ENCODE assay signal across 8 cellular contexts in the genomic region with DNA sequence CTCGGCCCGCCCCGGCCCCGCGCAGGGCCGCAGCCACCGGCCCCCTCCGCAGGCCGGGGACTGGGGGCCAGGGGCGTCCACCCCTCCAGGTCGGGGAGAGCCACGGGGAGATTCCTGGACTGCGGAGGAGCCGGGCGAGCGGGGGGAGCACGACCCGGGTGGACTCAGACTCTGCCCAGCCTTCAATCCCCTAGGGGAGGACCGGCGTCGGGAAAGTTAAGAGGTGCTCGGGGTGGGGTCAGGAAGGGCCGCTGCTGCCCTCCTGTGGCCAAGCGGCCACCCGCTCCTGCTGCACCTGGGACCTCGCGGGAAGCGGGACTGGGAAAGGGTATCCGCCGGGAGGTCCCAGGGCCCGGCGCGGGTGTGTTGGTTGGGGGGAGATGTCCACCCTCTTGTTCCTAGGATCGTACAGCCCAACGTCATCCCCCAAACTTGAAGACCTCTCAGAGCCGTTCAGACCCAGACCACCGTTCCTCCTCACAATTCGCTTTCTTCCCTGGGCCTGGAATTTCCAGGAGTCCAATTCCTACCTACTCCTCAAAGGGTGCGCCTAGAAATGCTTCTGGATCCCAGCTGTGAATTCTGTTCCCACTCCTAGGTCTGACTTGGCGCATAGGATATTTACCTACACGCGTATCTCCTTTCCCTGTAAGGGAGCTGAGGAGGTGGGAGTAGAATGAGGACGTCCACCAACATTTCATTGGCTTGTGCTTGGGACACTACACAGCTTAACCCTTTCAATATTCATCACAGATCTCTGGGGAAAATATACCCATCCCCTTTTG. TPM values are rescaled to one million over a fixed set of nuclear protein-coding genes. Genes with fewer than 3 reads are reported as not detected.
A peak's percentile ranks its signal among the peaks of the same experiment; 100 is the strongest.
DNase-seq lines count a peak whose midpoint lies in the region; ATAC-seq and TF ChIP-seq lines count a peak whose summit lies in the region.

No MANE protein-coding gene starts in this region.

- H3K4me2 ChIP-seq in GM23338 (peak overlapping the region; percentile 76), Karpas-422 (ENCODE audit: low read depth, low read length, poor library complexity, severe bottlenecking) (peak overlapping the region; percentile 77)

- H3K27me3 ChIP-seq in GM23338 (ENCODE audit: insufficient read depth) (peaks cover 35% of the 10 kb centered on the region), Karpas-422 (ENCODE audit: low read length) (no peaks in the 10 kb centered on the region), thyroid gland (no peaks in the 10 kb centered on the region)

- peak overlapping the region; percentile 65; the same call in 1 of the 2 replicates for H2AFZ ChIP-seq in GM23338
- no peak overlapping the region for H2AFZ ChIP-seq in Karpas-422 (ENCODE audit: low read length)

- H4K20me1 ChIP-seq in GM23338 (replicated peaks; ENCODE audit: insufficient read depth) (peaks cover 11% of the 10 kb centered on the region; the same call in 1 of the 2 replicates), Karpas-422 (ENCODE audit: insufficient read depth, low read depth, low read length) (0 out of 2 replicates have a peak, but pooled peaks cover 4% of the 10 kb centered on the region)

- peaks cover 9% of the 10 kb centered on the region; the same call in 1 of the 2 replicates for H3F3A ChIP-seq in GM23338 (replicated peaks; ENCODE audit: low read depth)

- no peaks in the 10 kb centered on the region for H3K9me3 ChIP-seq in Karpas-422 (ENCODE audit: low read length)
- no peaks in the 10 kb centered on the region for H3K9me3 ChIP-seq in thyroid gland

- H3K4me3 Mint-ChIP-seq in GM23338 (peak overlapping the region; percentile 74), neural crest cell (peak overlapping the region; percentile 92)

- peaks cover 10% of the 10 kb centered on the region; the same call in 1 of the 2 replicates for H3K79me2 ChIP-seq in GM23338 (replicated peaks; ENCODE audit: insufficient read depth)
- H3K79me2 ChIP-seq in Karpas-422 (ENCODE audit: low read length) = no peaks in the 10 kb centered on the region

- TF ChIP-seq POLR2A in thyroid gland (IDR thresholded peaks at IDR 0.05) = no peak

- H3K4me1 ChIP-seq in GM23338 (ENCODE audit: insufficient read depth) (peaks cover 51% of the 10 kb centered on the region), Karpas-422 (ENCODE audit: low read length) (peaks cover 29% of the 10 kb centered on the region), thyroid gland (peaks cover 15 to 29% of the 10 kb centered on the region in 2 donors)

- H3K4me3 ChIP-seq in GM23338 (peak overlapping the region; percentile 92), Karpas-422 (ENCODE audit: low read length) (peak overlapping the region; percentile 63; the same call in 1 of the 2 replicates), thyroid gland (replicated peaks in 1 of 3) (peak overlapping the region; percentile 18 to 99 (median 87))

- H3K27me3 Mint-ChIP-seq in GM23338 (ENCODE audit: insufficient read depth, low read depth, poor library complexity) = peaks cover 37% of the 10 kb centered on the region
- H3K27me3 Mint-ChIP-seq in neural crest cell (ENCODE audit: low read depth) = peaks cover 31% of the 10 kb centered on the region

- H3K4me1 Mint-ChIP-seq in GM23338 (peaks cover 64% of the 10 kb centered on the region), neural crest cell (peaks cover 47% of the 10 kb centered on the region)

- H3K36me3 ChIP-seq in GM23338 (ENCODE audit: insufficient read depth) = peaks cover 4% of the 10 kb centered on the region; the same call in 1 of the 2 replicates
- H3K36me3 ChIP-seq in Karpas-422 (ENCODE audit: insufficient read depth, low read length) = no peaks in the 10 kb centered on the region
- H3K36me3 ChIP-seq in thyroid gland = peaks cover under 1 to 2% of the 10 kb centered on the region in 2 donors

- H3K36me3 Mint-ChIP-seq in GM23338 (ENCODE audit: low read depth) (peaks cover 18% of the 10 kb centered on the region), neural crest cell (ENCODE audit: low read depth) (no peaks in the 10 kb centered on the region)

- peak; percentile 59 for ATAC-seq in GM23338

- intact Hi-C loops in thyroid gland (cut with DNase I) = loop anchor here (5.0 to 10.0 kb wide), 3 partner anchors 203 to 315 kb away; a partner anchor contains a TSS

- H3K9me2 ChIP-seq in GM23338 (ENCODE audit: insufficient read depth) (no peaks in the 10 kb centered on the region), Karpas-422 (replicated peaks; ENCODE audit: insufficient read depth, low read length) (no peaks in the 10 kb centered on the region)

- TF ChIP-seq CTCF in GM23338 (conservative IDR thresholded peaks at IDR 0.05; ENCODE audit: low read depth in 2 of 2) = peak; percentile 70 to 93
- TF ChIP-seq CTCF in neural crest cell (conservative IDR thresholded peaks at IDR 0.05) = peak; percentile 93
- peak; percentile 78 to 95 (median 90) for TF ChIP-seq CTCF in thyroid gland (IDR thresholded peaks at IDR 0.05)

- H3K27ac Mint-ChIP-seq in GM23338 = no peak overlapping the region
- no peak overlapping the region for H3K27ac Mint-ChIP-seq in neural crest cell (ENCODE audit: unreplicated experiment)

- DNase-seq in GDM1 (lab: John Stamatoyannopoulos, UW) (peak; percentile 75), GM23338 (ENCODE audit: low spot score) (peak; percentile 96), Karpas-422 (peak; percentile 80), SHP77 (lab: John Stamatoyannopoulos, UW) (peak; percentile 78 to 85), foreskin melanocyte (peak; percentile 75), neural crest cell (ENCODE audit: low read depth, low spot score) (peak; percentile 85), thyroid gland (peak; percentile 90)
- peak; percentile 71 for DNase-seq in activated naive CD4-positive, alpha-beta T cell treated with Interleukin-2 at 50 U/mL for 16 hours

- 11 to 12% methylated on average over 25 to 27 of the region's 43 CpGs for WGBS in thyroid gland, 2 donors

- no peaks in the 10 kb centered on the region; the same call in 2 of the 3 replicates for H3K9me3 Mint-ChIP-seq in GM23338
- no peaks in the 10 kb centered on the region for H3K9me3 Mint-ChIP-seq in neural crest cell

- H3K27ac ChIP-seq in GM23338 (ENCODE audit: low read depth) (no peak overlapping the region), Karpas-422 (ENCODE audit: low read length) (no peak overlapping the region), thyroid gland (peak overlapping the region; percentile 92 to 97 (median 95))

- peak overlapping the region; percentile 68 for H3K9ac ChIP-seq in Karpas-422 (ENCODE audit: low read length)

TF ChIP-seq in GM23338, 12 proteins besides CTCF, POLR2A, EP300 and RAD21:
- TF ChIP-seq EZH2 (IDR thresholded peaks at IDR 0.05; ENCODE audit: low read depth, unreplicated experiment) = no peak
- TF ChIP-seq CREB1 (CRISPR knock-in tag; IDR thresholded peaks at IDR 0.05; ENCODE audit: low read depth) = no peak
- TF ChIP-seq POLR2AphosphoS5 (IDR thresholded peaks at IDR 0.05; ENCODE audit: low read depth) = no peak; the same call in none of the 2 replicates
- no peak for TF ChIP-seq ZNF114 (CRISPR knock-in tag; IDR thresholded peaks at IDR 0.05)
- no peak for TF ChIP-seq ZNF331 (CRISPR knock-in tag; IDR thresholded peaks at IDR 0.05; ENCODE audit: low read depth)
- no peak for TF ChIP-seq NANOG (IDR thresholded peaks at IDR 0.05; ENCODE audit: borderline replicate concordance)
TF ChIP-seq in GM23338: peak in this region for 0.

RNA-seq across cellular contexts. Expression of a gene that starts 0.5 kb away (rescaled TPM):
- 51.3 and 65.4 TPM in 2 replicates for total RNA-seq in GM23338 (2014; rRNA removed; shearing (Covaris generic))
- 73.5 and 76.7 TPM in 2 replicates for polyA plus RNA-seq in GM23338 (2016; fragmentation: Nextera tagmentation; extraction: Ambion mirVana)
- total RNA-seq in Karpas-422 (2014; rRNA removed; shearing (Covaris generic); ENCODE audit: low replicate concordance) = 16.5 and 38.6 TPM in 2 replicates
- total RNA-seq in neural crest cell (114 and 125 TPM in 2 replicates), thyroid gland (100 to 1,000 TPM; 125 to 188 (median 175) TPM)

RNA-seq across cellular contexts. Expression of a gene that starts 7.7 kb away (rescaled TPM):
- total RNA-seq in GM23338 (2014; rRNA removed; shearing (Covaris generic)) = 12.7 and 22.4 TPM in 2 replicates
- 17.9 and 19.0 TPM in 2 replicates for polyA plus RNA-seq in GM23338 (2016; fragmentation: Nextera tagmentation; extraction: Ambion mirVana)
- not detected in 2 replicates for total RNA-seq in Karpas-422 (2014; rRNA removed; shearing (Covaris generic); ENCODE audit: low replicate concordance)
- 1.1 and 1.4 TPM in 2 replicates for total RNA-seq in neural crest cell
- 1 to 10 TPM; 1.7 to 4.8 (median 3.0) TPM for total RNA-seq in thyroid gland

RNA-seq across cellular contexts. Expression of a gene that starts 33.0 kb away (rescaled TPM):
- 56.8 and 77.6 TPM in 2 replicates for total RNA-seq in GM23338 (2014; rRNA removed; shearing (Covaris generic))
- polyA plus RNA-seq in GM23338 (2016; fragmentation: Nextera tagmentation; extraction: Ambion mirVana) = 52.4 and 53.6 TPM in 2 replicates
- total RNA-seq in Karpas-422 (2014; rRNA removed; shearing (Covaris generic); ENCODE audit: low replicate concordance) = 7.7 and 13.8 TPM in 2 replicates
- 74.9 and 77.2 TPM in 2 replicates for total RNA-seq in neural crest cell
- 10 to 100 TPM; 20.2 to 27.7 (median 27.5) TPM for total RNA-seq in thyroid gland

Comparison
In these comparisons a context has a peak if more than half of its experiments do, and no peak if none do; other contexts are left out.
1. H3K27ac ChIP-seq: peak in thyroid gland (3 of 3); none in GM23338 (single experiment) and Karpas-422 (single experiment).
2. Peak in every context shown above with its lines, with median percentiles within 50 percentile points of each other: DNase-seq, H3K4me3 ChIP-seq and CTCF ChIP-seq.